In genomic region chr10:5812283-5813090, GRCh38 we compare ENCODE assay signal across 1 cellular context.
TF ChIP-seq lines count a peak whose summit lies in the region.

No MANE protein-coding gene starts in this region.

TF ChIP-seq in IMR-90, 13 proteins besides CTCF, POLR2A, EP300 and RAD21:
- TF ChIP-seq USF2 (IDR thresholded peaks at IDR 0.05; ENCODE audit: low read depth, low read length): no peak
- peak; percentile 71; the same call in 1 of the 2 replicates for TF ChIP-seq CHD1 (IDR thresholded peaks at IDR 0.05; ENCODE audit: low read depth, low read length)
TF ChIP-seq in IMR-90: peak in this region for 1.
